Comparison of ENCODE assay signal across 8 cellular contexts in genomic region chr19:1384085-1384462, GRCh38. TPM values are rescaled to one million over a fixed set of nuclear protein-coding genes. Genes with fewer than 3 reads are reported as not detected.
DNase-seq lines count a peak whose midpoint lies in the region; ATAC-seq and TF ChIP-seq lines count a peak whose summit lies in the region.

No MANE protein-coding gene starts in this region.

- peaks cover 26% of the 10 kb centered on the region for H3K4me1 Mint-ChIP-seq in activated naive CD4-positive, alpha-beta T cell treated with anti-CD3 and anti-CD28 coated beads for 36 hours (ENCODE audit: low read depth)
- peaks cover 14% of the 10 kb centered on the region for H3K4me1 Mint-ChIP-seq in activated T-helper 17 cell treated with anti-CD3 and anti-CD28 coated beads, Interleukin-2, amount 50 U/mL, for 72 hours

- peaks cover 3% of the 10 kb centered on the region for H3K27me3 Mint-ChIP-seq in activated naive CD4-positive, alpha-beta T cell treated with anti-CD3 and anti-CD28 coated beads for 36 hours (ENCODE audit: low read depth)
- H3K27me3 Mint-ChIP-seq in activated T-helper 17 cell treated with anti-CD3 and anti-CD28 coated beads, Interleukin-2, amount 50 U/mL, for 72 hours, result no peaks in the 10 kb centered on the region

- H3K9me3 ChIP-seq in iPS-15b (ENCODE audit: control insufficient read depth, insufficient read depth, low read length), result no peaks in the 10 kb centered on the region

- H3K4me1 ChIP-seq in iPS-15b (ENCODE audit: control insufficient read depth, insufficient read depth, low read length), result peaks cover 6% of the 10 kb centered on the region

- peak overlapping the region; percentile 86 for H3K27ac ChIP-seq in substantia nigra (ENCODE audit: low read depth, low read length, poor library complexity, severe bottlenecking)

- H3K27me3 ChIP-seq in iPS-15b (ENCODE audit: control insufficient read depth, insufficient read depth, low read length), result no peaks in the 10 kb centered on the region

- peaks cover 8% of the 10 kb centered on the region for H3K36me3 Mint-ChIP-seq in activated naive CD4-positive, alpha-beta T cell treated with anti-CD3 and anti-CD28 coated beads for 36 hours (ENCODE audit: low read depth)
- H3K36me3 Mint-ChIP-seq in activated T-helper 17 cell treated with anti-CD3 and anti-CD28 coated beads, Interleukin-2, amount 50 U/mL, for 72 hours (ENCODE audit: low read depth), result peaks cover 13% of the 10 kb centered on the region

- peak overlapping the region; percentile 86 for H3K4me3 ChIP-seq in iPS-15b (ENCODE audit: low read depth, low read length)

- H3K9ac ChIP-seq in iPS-15b (ENCODE audit: low read depth, low read length), result peak overlapping the region; percentile 79

- DNase-seq in activated naive CD4-positive, alpha-beta T cell treated with anti-CD3 and anti-CD28 coated beads for 36 hours, result no peak
- DNase-seq in activated naive CD4-positive, alpha-beta T cell (lab: John Stamatoyannopoulos, UW), result no peak
- DNase-seq in substantia nigra (lab: John Stamatoyannopoulos, UW) (peak in 3 of 49 donors; percentile 62 to 71 (median 70)), omental fat pad (ENCODE audit: low spot score) (no peak), occipital lobe (lab: John Stamatoyannopoulos, UW) (no peak)
- DNase-seq in stimulated activated CD4-positive, alpha-beta T cell treated with anti-CD3 and anti-CD28 coated beads, Interleukin-4, amount 100 ng/mL, for 1 hour, result no peak

- peaks cover 13% of the 10 kb centered on the region for H3K36me3 ChIP-seq in iPS-15b (ENCODE audit: control insufficient read depth, insufficient read depth, low read length)

- H3K9me3 Mint-ChIP-seq in activated naive CD4-positive, alpha-beta T cell treated with anti-CD3 and anti-CD28 coated beads for 36 hours, result no peaks in the 10 kb centered on the region
- H3K9me3 Mint-ChIP-seq in activated T-helper 17 cell treated with anti-CD3 and anti-CD28 coated beads, Interleukin-2, amount 50 U/mL, for 72 hours, result peaks cover 3% of the 10 kb centered on the region

- no peak for TF ChIP-seq CTCF in omental fat pad (IDR thresholded peaks at IDR 0.05)

- intact Hi-C loops in activated naive CD4-positive, alpha-beta T cell treated with anti-CD3 and anti-CD28 coated beads for 36 hours (cut with micrococcal nuclease), result loop anchor here (5.0 kb wide), 1 partner anchor 67 kb away; no protein-coding TSS in a partner anchor

- H3K4me3 Mint-ChIP-seq in activated naive CD4-positive, alpha-beta T cell treated with anti-CD3 and anti-CD28 coated beads for 36 hours, result peak overlapping the region; percentile 84
- peak overlapping the region; percentile 94 for H3K4me3 Mint-ChIP-seq in activated T-helper 17 cell treated with anti-CD3 and anti-CD28 coated beads, Interleukin-2, amount 50 U/mL, for 72 hours

- CTCF ChIA-PET in activated naive CD4-positive, alpha-beta T cell treated with anti-CD3 and anti-CD28 coated beads for 36 hours (lab: Charles Lee), result no interaction called here

- ATAC-seq in activated T-helper 17 cell treated with anti-CD3 and anti-CD28 coated beads, Interleukin-2, amount 50 U/mL, for 72 hours (replicated peaks), result peak; percentile 20
- no peak for ATAC-seq in omental fat pad (ENCODE audit: low FRiP score)

- peak overlapping the region; percentile 73 for H3K27ac Mint-ChIP-seq in activated naive CD4-positive, alpha-beta T cell treated with anti-CD3 and anti-CD28 coated beads for 36 hours
- peak overlapping the region; percentile 83 for H3K27ac Mint-ChIP-seq in activated T-helper 17 cell treated with anti-CD3 and anti-CD28 coated beads, Interleukin-2, amount 50 U/mL, for 72 hours

RNA-seq across cellular contexts. Expression of gene NDUFS7, which starts 0.4 kb away (rescaled TPM):
- 100 to 1,000 TPM; 138 to 148 TPM for total RNA-seq in activated naive CD4-positive, alpha-beta T cell treated with anti-CD3 and anti-CD28 coated beads for 36 hours
- total RNA-seq in activated T-helper 17 cell treated with anti-CD3 and anti-CD28 coated beads, Interleukin-2, amount 50 U/mL, for 72 hours, result 10 to 100 TPM; 51.5 to 87.9 TPM
- total RNA-seq in omental fat pad, result 100 to 1,000 TPM in 3 of 4 donors, 10 to 100 TPM in 1; 80.3 to 121 (median 114) TPM
- 26.5 TPM for total RNA-seq in occipital lobe

RNA-seq across cellular contexts. Expression of gene GAMT, which starts 17.3 kb away (rescaled TPM):
- total RNA-seq in activated naive CD4-positive, alpha-beta T cell treated with anti-CD3 and anti-CD28 coated beads for 36 hours, result 10 to 100 TPM; 23.5 to 25.0 TPM
- total RNA-seq in activated T-helper 17 cell treated with anti-CD3 and anti-CD28 coated beads, Interleukin-2, amount 50 U/mL, for 72 hours, result 10 to 100 TPM in 1 of 2 donors, 1 to 10 TPM in 1; 4.9 to 11.2 TPM
- 10 to 100 TPM; 10.8 to 16.2 (median 13.7) TPM for total RNA-seq in omental fat pad
- 16.7 TPM for total RNA-seq in occipital lobe

RNA-seq across cellular contexts. Expression of gene DAZAP1, which starts 23.3 kb away (rescaled TPM):
- total RNA-seq in activated naive CD4-positive, alpha-beta T cell treated with anti-CD3 and anti-CD28 coated beads for 36 hours, result 100 to 1,000 TPM; 253 to 265 TPM
- total RNA-seq in activated T-helper 17 cell treated with anti-CD3 and anti-CD28 coated beads, Interleukin-2, amount 50 U/mL, for 72 hours, result 100 to 1,000 TPM; 161 to 271 TPM
- total RNA-seq in omental fat pad (10 to 100 TPM; 47.3 to 55.7 (median 51.1) TPM), occipital lobe (35.7 TPM)

RNA-seq across cellular contexts. Expression of gene RPS15, which starts 54.1 kb away (rescaled TPM):
- total RNA-seq in activated naive CD4-positive, alpha-beta T cell treated with anti-CD3 and anti-CD28 coated beads for 36 hours, result 1,000 to 10,000 TPM; 1,902 to 1,906 TPM
- total RNA-seq in activated T-helper 17 cell treated with anti-CD3 and anti-CD28 coated beads, Interleukin-2, amount 50 U/mL, for 72 hours, result 1,000 to 10,000 TPM; 1,611 to 1,688 TPM
- total RNA-seq in omental fat pad (1,000 to 10,000 TPM; 2,522 to 3,708 (median 2,994) TPM), occipital lobe (252 TPM)
